Comparison of ENCODE assay signal across 8 cellular contexts in genomic region chr15:63436872-63437375, GRCh38. TPM values are rescaled to one million over a fixed set of nuclear protein-coding genes. Genes with fewer than 3 reads are reported as not detected.
DNase-seq lines count a peak whose midpoint lies in the region; ATAC-seq and TF ChIP-seq lines count a peak whose summit lies in the region.

No MANE protein-coding gene starts in this region.

- H3K4me1 ChIP-seq in endodermal cell (ENCODE audit: control insufficient read depth, insufficient read depth, low read length) = peaks cover 27% of the 10 kb centered on the region
- peaks cover 15% of the 10 kb centered on the region for H3K4me1 ChIP-seq in muscle layer of colon (ENCODE audit: insufficient read depth, low read length)

- H3K4me3 ChIP-seq in HFF-Myc (replicated peaks; ENCODE audit: low read depth, low read length) (no peak overlapping the region), endodermal cell (ENCODE audit: low read length) (no peak overlapping the region), muscle layer of colon (ENCODE audit: low read depth in 1 of 2, low read length in 2 of 2) (no peak overlapping the region)

- no peaks in the 10 kb centered on the region for H3K9me3 Mint-ChIP-seq in activated CD8-positive, alpha-beta memory T cell treated with anti-CD3 and anti-CD28 coated beads, Interleukin-2, amount 10 ng/mL, durations not matched to agents 7 days and 5 days (ENCODE audit: low read depth)
- no peaks in the 10 kb centered on the region for H3K9me3 Mint-ChIP-seq in endodermal cell

- H3K9me3 ChIP-seq in endodermal cell (ENCODE audit: control insufficient read depth, low read length) (no peaks in the 10 kb centered on the region), muscle layer of colon (ENCODE audit: low read length) (no peaks in the 10 kb centered on the region)

- 31 to 69% methylated on average over 3 of the region's 3 CpGs for WGBS in endodermal cell (ENCODE audit: insufficient coverage in 1 of 2, insufficient read length in 1 of 2), 2 experiments

- H3K9ac ChIP-seq in endodermal cell (ENCODE audit: extremely low read depth, low read length, poor library complexity, severe bottlenecking) (no peak overlapping the region), muscle layer of colon (ENCODE audit: low read length) (no peak overlapping the region)

- DNase-seq in HFF-Myc (ENCODE audit: extremely low read depth, low read depth) (peak; percentile 63), NCI-H774 (lab: John Stamatoyannopoulos, UW) (peak; percentile 36), endodermal cell (peak; percentile 66)
- DNase-seq in activated CD8-positive, alpha-beta memory T cell treated with anti-CD3 and anti-CD28 coated beads, Interleukin-2, amount 10 ng/mL, durations not matched to agents 7 days and 5 days = peak; percentile 71
- DNase-seq in stimulated activated CD8-positive, alpha-beta memory T cell treated with anti-CD3 and anti-CD28 coated beads, Interleukin-2, amount 100 ng/mL, for 48 hours (ENCODE audit: low read depth in 2 of 2) = peak; percentile 25 to 48

- H3K4me3 Mint-ChIP-seq in activated CD8-positive, alpha-beta memory T cell treated with anti-CD3 and anti-CD28 coated beads, Interleukin-2, amount 10 ng/mL, durations not matched to agents 7 days and 5 days = no peak overlapping the region
- no peak overlapping the region for H3K4me3 Mint-ChIP-seq in endodermal cell

- H3K36me3 ChIP-seq in endodermal cell (ENCODE audit: control insufficient read depth, insufficient read depth, low read length) (no peaks in the 10 kb centered on the region), muscle layer of colon (ENCODE audit: insufficient read depth, low read length) (no peaks in the 10 kb centered on the region)

- no peak for TF ChIP-seq CTCF in HFF-Myc (IDR thresholded peaks at IDR 0.05; ENCODE audit: low read depth, low read length, missing control alignments)
- peak; percentile 54 for TF ChIP-seq CTCF in endodermal cell (conservative IDR thresholded peaks at IDR 0.05)

- H3K4me1 Mint-ChIP-seq in activated CD8-positive, alpha-beta memory T cell treated with anti-CD3 and anti-CD28 coated beads, Interleukin-2, amount 10 ng/mL, durations not matched to agents 7 days and 5 days = peaks cover 18% of the 10 kb centered on the region
- peaks cover 50% of the 10 kb centered on the region for H3K4me1 Mint-ChIP-seq in endodermal cell

- CTCF ChIA-PET in activated CD8-positive, alpha-beta memory T cell treated with anti-CD3 and anti-CD28 coated beads, Interleukin-2, amount 10 ng/mL, durations not matched to agents 7 days and 5 days (lab: Charles Lee) = interaction anchor here (0.5 to 2.3 kb wide), 6 partner anchors 9 to 146 kb away, joined by 3 to 12 read pairs (median 5); no protein-coding TSS in a partner anchor

- H3K27ac Mint-ChIP-seq in activated CD8-positive, alpha-beta memory T cell treated with anti-CD3 and anti-CD28 coated beads, Interleukin-2, amount 10 ng/mL, durations not matched to agents 7 days and 5 days = peak overlapping the region; percentile 57
- peak overlapping the region; percentile 81 for H3K27ac Mint-ChIP-seq in endodermal cell

- no peaks in the 10 kb centered on the region for H3K27me3 Mint-ChIP-seq in activated CD8-positive, alpha-beta memory T cell treated with anti-CD3 and anti-CD28 coated beads, Interleukin-2, amount 10 ng/mL, durations not matched to agents 7 days and 5 days
- H3K27me3 Mint-ChIP-seq in endodermal cell (ENCODE audit: insufficient read depth) = no peaks in the 10 kb centered on the region

- no peaks in the 10 kb centered on the region for H3K27me3 ChIP-seq in endodermal cell (ENCODE audit: control insufficient read depth, insufficient read depth, low read length, poor library complexity, severe bottlenecking)
- no peaks in the 10 kb centered on the region for H3K27me3 ChIP-seq in muscle layer of colon (ENCODE audit: control insufficient read depth in 1 of 2, insufficient read depth in 2 of 2, low read length in 2 of 2)

- H3K36me3 Mint-ChIP-seq in activated CD8-positive, alpha-beta memory T cell treated with anti-CD3 and anti-CD28 coated beads, Interleukin-2, amount 10 ng/mL, durations not matched to agents 7 days and 5 days = no peaks in the 10 kb centered on the region
- no peaks in the 10 kb centered on the region for H3K36me3 Mint-ChIP-seq in endodermal cell (ENCODE audit: low read depth)

- peak overlapping the region; percentile 76 for H3K27ac ChIP-seq in endodermal cell (ENCODE audit: low read depth, low read length)
- H3K27ac ChIP-seq in muscle layer of colon (ENCODE audit: low read depth, low read length) = peak overlapping the region; percentile 28

- peak; percentile 92 for ATAC-seq in activated CD8-positive, alpha-beta memory T cell treated with anti-CD3 and anti-CD28 coated beads, Interleukin-2, amount 10 ng/mL, durations not matched to agents 7 days and 5 days
- no peak for ATAC-seq in HG02981 (IDR thresholded peaks at IDR 0.05; ENCODE audit: unreplicated experiment)
- ATAC-seq in HG03354 (IDR thresholded peaks at IDR 0.05; ENCODE audit: poor library complexity, severe bottlenecking, unreplicated experiment) = no peak

RNA-seq across cellular contexts. Expression of gene CA12, which starts 55.3 kb away (rescaled TPM):
- total RNA-seq in activated CD8-positive, alpha-beta memory T cell treated with anti-CD3 and anti-CD28 coated beads, Interleukin-2, amount 10 ng/mL, durations not matched to agents 7 days and 5 days = under 1 TPM in 1 of 2 experiments, not detected in 1; 0.12 TPM
- 1 to 10 TPM; 1.2 to 2.1 TPM for total RNA-seq in endodermal cell
- 0.57 TPM for polyA plus RNA-seq in endodermal cell (2013, experiment 1 of 2)
- polyA plus RNA-seq in endodermal cell (2013, experiment 2 of 2) = 0.58 TPM
